22 cellular contexts compared by ENCODE assay signal in genomic region chr3:127618891-127619290, GRCh38.
"Had no signal": no experiment of that assay in that cellular context is flagged by ENCODE, and none has a peak within 500 bp of the region (broad histone marks: within the 10 kb centered on the region; RNA-seq: fewer than 3 reads in every experiment).

No MANE protein-coding gene starts in this region.

- H3K4me1 Mint-ChIP-seq: nephron progenitor cell had no signal

- H3K4me3 Mint-ChIP-seq: naive thymus-derived CD4-positive, alpha-beta T cell; nephron progenitor cell had no signal

- H3K9me3 ChIP-seq: colonic mucosa, gastrocnemius medialis, heart right ventricle, pancreas, prostate gland, right lobe of liver, spleen, stomach, thoracic aorta, transverse colon had no signal

- H3K27me3 ChIP-seq: colonic mucosa, gastrocnemius medialis, heart right ventricle, pancreas, right lobe of liver, spleen, stomach, transverse colon had no signal

- ATAC-seq: esophagus mucosa; gastrocnemius medialis; heart right ventricle; naive thymus-derived CD4-positive, alpha-beta T cell; pancreas; right lobe of liver had no signal

- H3K4me3 ChIP-seq: colonic mucosa, gastrocnemius medialis, heart right ventricle, pancreas, prostate gland, right lobe of liver, spleen, stomach, thoracic aorta, transverse colon had no signal

- H3K27ac ChIP-seq: colonic mucosa, gastrocnemius medialis, heart right ventricle, pancreas, prostate gland, right lobe of liver, spleen, stomach, thoracic aorta, transverse colon had no signal

- DNase-seq: colonic mucosa; effector CD4-positive, alpha-beta T cell; gastrocnemius medialis; heart right ventricle; hypothalamus; kidney glomerular epithelial cell; naive thymus-derived CD4-positive, alpha-beta T cell; nephron progenitor cell; nucleus accumbens; pancreas; spleen; stimulated activated CD4-positive, alpha-beta T cell treated with anti-CD3 and anti-CD28 coated beads, Interleukin-15, amount 100 ng/mL, for 24 hours; stimulated activated CD4-positive, alpha-beta T cell treated with anti-CD3 and anti-CD28 coated beads, Interleukin-1b, Interleukin-23, amount 100 ng/mL, for 48 hours; stimulated activated CD4-positive, alpha-beta T cell treated with anti-CD3 and anti-CD28 coated beads, Interleukin-4, amount 100 ng/mL, for 24 hours; stimulated activated naive CD4-positive, alpha-beta T cell; stomach; substantia nigra; transverse colon had no signal

- H3K36me3 ChIP-seq: colonic mucosa, pancreas, prostate gland, right lobe of liver, thoracic aorta had no signal

- H3K27ac Mint-ChIP-seq: nephron progenitor cell had no signal

- H3K27me3 Mint-ChIP-seq: naive thymus-derived CD4-positive, alpha-beta T cell had no signal

- H3K9me3 Mint-ChIP-seq: naive thymus-derived CD4-positive, alpha-beta T cell; nephron progenitor cell had no signal

- H3K4me1 ChIP-seq: colonic mucosa, gastrocnemius medialis, heart right ventricle, pancreas, prostate gland, spleen, stomach, transverse colon had no signal
